In genomic region chr16:77273-77806, GRCh38 we compare ENCODE assay signal across 8 cellular contexts. TPM values are rescaled to one million over a fixed set of nuclear protein-coding genes. Genes with fewer than 3 reads are reported as not detected.
DNase-seq lines count a peak whose midpoint lies in the region; ATAC-seq and TF ChIP-seq lines count a peak whose summit lies in the region.

No MANE protein-coding gene starts in this region.

- H3K27me3 ChIP-seq in GM06990 (replicated peaks; ENCODE audit: control insufficient read depth, insufficient read depth, low read length) (peaks cover 3% of the 10 kb centered on the region; the same call in 1 of the 2 replicates), neuron (ENCODE audit: insufficient read depth, low read length) (no peaks in the 10 kb centered on the region)

- peaks cover 8% of the 10 kb centered on the region for H3K36me3 Mint-ChIP-seq in activated T-helper 1 cell treated with anti-CD3 and anti-CD28 coated beads, Interleukin-12 subunit alpha, Interleukin-12 subunit beta, Interleukin-2, Interleukin-4 antibody, amounts not matched to agents 30 ng/mL and 10 ng/mL and 1 ng/mL, durations not matched to agents 14 hours and 24 hours and 36 hours (ENCODE audit: low read depth)

- H2AFZ ChIP-seq in neuron (ENCODE audit: low read depth, low read length): peak overlapping the region; percentile 91

- H3K9me3 ChIP-seq in neuron (ENCODE audit: low read length): no peaks in the 10 kb centered on the region

- no peak for TF ChIP-seq CTCF in GM06990 (IDR thresholded peaks at IDR 0.05; ENCODE audit: insufficient read depth, low read length, poor library complexity, severe bottlenecking)
- no peak for TF ChIP-seq CTCF in fibroblast of villous mesenchyme (IDR thresholded peaks at IDR 0.05; ENCODE audit: insufficient read depth, low read depth, low read length)

- peaks cover 19% of the 10 kb centered on the region for H3K27me3 Mint-ChIP-seq in activated T-helper 1 cell treated with anti-CD3 and anti-CD28 coated beads, Interleukin-12 subunit alpha, Interleukin-12 subunit beta, Interleukin-2, Interleukin-4 antibody, amounts not matched to agents 30 ng/mL and 10 ng/mL and 1 ng/mL, durations not matched to agents 14 hours and 24 hours and 36 hours (ENCODE audit: insufficient read depth)

- intact Hi-C loops in activated T-helper 1 cell treated with anti-CD3 and anti-CD28 coated beads, Interleukin-12 subunit alpha, Interleukin-12 subunit beta, Interleukin-2, Interleukin-4 antibody, amounts not matched to agents 30 ng/mL and 10 ng/mL and 1 ng/mL, durations not matched to agents 14 hours and 24 hours and 36 hours (cut with micrococcal nuclease): loop anchor here (1.0 kb wide), 2 partner anchors 12 to 24 kb away; partner anchors contain the start of genes POLR3K and SNRNP25

- peak overlapping the region; percentile 80 for H3K4me3 Mint-ChIP-seq in activated T-helper 1 cell treated with anti-CD3 and anti-CD28 coated beads, Interleukin-12 subunit alpha, Interleukin-12 subunit beta, Interleukin-2, Interleukin-4 antibody, amounts not matched to agents 30 ng/mL and 10 ng/mL and 1 ng/mL, durations not matched to agents 14 hours and 24 hours and 36 hours

- DNase-seq in GM06990 (ENCODE audit: extremely low read depth, insufficient read length) (peak; percentile 73), LoVo (ENCODE audit: low spot score) (peak; percentile 56), fibroblast of villous mesenchyme (ENCODE audit: low read depth) (peak; percentile 69)
- DNase-seq in activated T-helper 1 cell treated with anti-CD3 and anti-CD28 coated beads, Interleukin-12 subunit alpha, Interleukin-12 subunit beta, Interleukin-2, Interleukin-4 antibody, amounts not matched to agents 30 ng/mL and 10 ng/mL and 1 ng/mL, durations not matched to agents 14 hours and 24 hours and 36 hours (ENCODE audit: low spot score): peak; percentile 29

- peak overlapping the region; percentile 92 for H3K4me3 ChIP-seq in GM06990 (replicated peaks; ENCODE audit: low read depth, low read length)
- H3K4me3 ChIP-seq in fibroblast of villous mesenchyme (ENCODE audit: low read depth, low read length): peak overlapping the region; percentile 68
- H3K4me3 ChIP-seq in neuron (ENCODE audit: low read length): peak overlapping the region; percentile 68

- peak overlapping the region; percentile 71 for H3K27ac Mint-ChIP-seq in activated T-helper 1 cell treated with anti-CD3 and anti-CD28 coated beads, Interleukin-12 subunit alpha, Interleukin-12 subunit beta, Interleukin-2, Interleukin-4 antibody, amounts not matched to agents 30 ng/mL and 10 ng/mL and 1 ng/mL, durations not matched to agents 14 hours and 24 hours and 36 hours

- H3K36me3 ChIP-seq in GM06990 (ENCODE audit: control insufficient read depth, insufficient read depth, low read length): peaks cover 12% of the 10 kb centered on the region
- peaks cover 13% of the 10 kb centered on the region for H3K36me3 ChIP-seq in neuron (ENCODE audit: insufficient read depth, low read length)

- peak; percentile 31 for ATAC-seq in GM21576 (IDR thresholded peaks at IDR 0.05; ENCODE audit: unreplicated experiment)
- ATAC-seq in HG02970 (IDR thresholded peaks at IDR 0.05; ENCODE audit: low FRiP score, unreplicated experiment): no peak
- no peak for ATAC-seq in GM21526 (IDR thresholded peaks at IDR 0.05; ENCODE audit: low FRiP score, unreplicated experiment)

- peaks cover 28% of the 10 kb centered on the region for H3K4me1 Mint-ChIP-seq in activated T-helper 1 cell treated with anti-CD3 and anti-CD28 coated beads, Interleukin-12 subunit alpha, Interleukin-12 subunit beta, Interleukin-2, Interleukin-4 antibody, amounts not matched to agents 30 ng/mL and 10 ng/mL and 1 ng/mL, durations not matched to agents 14 hours and 24 hours and 36 hours (ENCODE audit: low read depth)

- peaks cover 50% of the 10 kb centered on the region for H3K4me1 ChIP-seq in neuron (ENCODE audit: insufficient read depth, low read length)

- no peaks in the 10 kb centered on the region for H3K9me3 Mint-ChIP-seq in activated T-helper 1 cell treated with anti-CD3 and anti-CD28 coated beads, Interleukin-12 subunit alpha, Interleukin-12 subunit beta, Interleukin-2, Interleukin-4 antibody, amounts not matched to agents 30 ng/mL and 10 ng/mL and 1 ng/mL, durations not matched to agents 14 hours and 24 hours and 36 hours

RNA-seq across cellular contexts. Expression of gene MPG, which starts 0.7 kb away (rescaled TPM):
- total RNA-seq in activated T-helper 1 cell treated with anti-CD3 and anti-CD28 coated beads, Interleukin-12 subunit alpha, Interleukin-12 subunit beta, Interleukin-2, Interleukin-4 antibody, amounts not matched to agents 30 ng/mL and 10 ng/mL and 1 ng/mL, durations not matched to agents 14 hours and 24 hours and 36 hours: 73.9 and 77.5 TPM in 2 replicates
- total RNA-seq in fibroblast of villous mesenchyme: 161 and 277 TPM in 2 replicates

RNA-seq across cellular contexts. Expression of gene RHBDF1, which starts 4.9 kb away (rescaled TPM):
- 0.52 and 0.96 TPM in 2 replicates for total RNA-seq in activated T-helper 1 cell treated with anti-CD3 and anti-CD28 coated beads, Interleukin-12 subunit alpha, Interleukin-12 subunit beta, Interleukin-2, Interleukin-4 antibody, amounts not matched to agents 30 ng/mL and 10 ng/mL and 1 ng/mL, durations not matched to agents 14 hours and 24 hours and 36 hours
- 32.8 and 37.4 TPM in 2 replicates for total RNA-seq in fibroblast of villous mesenchyme

RNA-seq across cellular contexts. Expression of gene SNRNP25, which starts 23.7 kb away (rescaled TPM):
- total RNA-seq in activated T-helper 1 cell treated with anti-CD3 and anti-CD28 coated beads, Interleukin-12 subunit alpha, Interleukin-12 subunit beta, Interleukin-2, Interleukin-4 antibody, amounts not matched to agents 30 ng/mL and 10 ng/mL and 1 ng/mL, durations not matched to agents 14 hours and 24 hours and 36 hours: 98.9 and 101 TPM in 2 replicates
- 15.5 and 22.5 TPM in 2 replicates for total RNA-seq in fibroblast of villous mesenchyme

RNA-seq across cellular contexts. Expression of gene POLR3K, which starts 23.9 kb away (rescaled TPM):
- total RNA-seq in activated T-helper 1 cell treated with anti-CD3 and anti-CD28 coated beads, Interleukin-12 subunit alpha, Interleukin-12 subunit beta, Interleukin-2, Interleukin-4 antibody, amounts not matched to agents 30 ng/mL and 10 ng/mL and 1 ng/mL, durations not matched to agents 14 hours and 24 hours and 36 hours: 90.6 and 91.3 TPM in 2 replicates
- 2.6 and 5.6 TPM in 2 replicates for total RNA-seq in fibroblast of villous mesenchyme

Comparison
In these comparisons a context has a peak if more than half of its experiments do, and no peak if none do; other contexts are left out.
1. RNA of gene RHBDF1, which starts 4.9 kb away (total RNA-seq): 32.8 to 37.4 TPM in fibroblast of villous mesenchyme; 0.52 to 0.96 TPM in activated T-helper 1 cell treated with anti-CD3 and anti-CD28 coated beads, Interleukin-12 subunit alpha, Interleukin-12 subunit beta, Interleukin-2, Interleukin-4 antibody, amounts not matched to agents 30 ng/mL and 10 ng/mL and 1 ng/mL, durations not matched to agents 14 hours and 24 hours and 36 hours; every median in the first group is over 10 times any median in the second.
2. Peak in every context shown above with its lines, with median percentiles within 50 percentile points of each other: DNase-seq and H3K4me3 ChIP-seq.